In the genomic region with DNA sequence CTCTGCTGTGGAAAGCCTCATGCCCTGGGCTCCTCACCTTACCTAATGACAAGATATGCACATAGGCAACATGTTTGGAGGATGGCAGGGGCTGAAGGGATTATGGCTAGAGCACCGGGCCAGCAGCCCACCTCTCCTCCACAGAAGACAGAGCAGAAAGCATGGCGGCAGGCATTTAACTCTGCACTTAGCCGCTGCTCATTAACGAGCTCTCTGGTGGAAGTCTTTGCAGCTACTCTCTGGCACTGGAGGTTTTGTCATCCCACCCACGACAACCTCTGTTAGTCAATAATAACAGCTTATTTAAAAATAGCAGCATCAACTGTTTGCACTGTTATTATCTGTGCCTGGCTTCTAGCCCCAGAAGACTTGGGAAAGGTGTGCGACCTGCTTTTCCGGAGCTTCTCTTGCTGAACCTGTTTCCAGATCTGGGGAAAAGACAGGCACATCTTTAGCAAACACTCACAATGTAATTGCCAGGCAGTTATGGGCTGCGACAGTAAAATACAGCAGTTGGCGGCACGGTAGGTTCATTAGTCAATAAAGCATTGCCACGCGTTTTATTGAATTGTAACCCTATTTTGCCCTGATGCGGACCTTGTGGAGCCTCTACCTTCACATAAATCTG, we compare ENCODE assay signal across 1 cellular context.
TF ChIP-seq lines count a peak whose summit lies in the region.

No MANE protein-coding gene starts in this region.

TF ChIP-seq in H1, 55 proteins besides CTCF, POLR2A, EP300 and RAD21 (continued from another document):
- no peak for TF ChIP-seq SAP30 (IDR thresholded peaks at IDR 0.05; ENCODE audit: insufficient read depth, insufficient replicate concordance, low read length)
- TF ChIP-seq ATF3 (IDR thresholded peaks at IDR 0.05; ENCODE audit: insufficient read depth, low read depth, low read length): no peak
- no peak for TF ChIP-seq MAFK (IDR thresholded peaks at IDR 0.05; ENCODE audit: low read depth, low read length)
